In genomic region chr5:125477586-125477975, GRCh38 we compare ENCODE assay signal across 21 cellular contexts.
"Had no signal": no experiment of that assay in that cellular context is flagged by ENCODE, and none has a peak within 500 bp of the region (broad histone marks: within the 10 kb centered on the region; RNA-seq: fewer than 3 reads in every experiment).

No MANE protein-coding gene starts in this region.

- H3K4me3 Mint-ChIP-seq: activated CD4-positive, alpha-beta memory T cell treated with anti-CD3 and anti-CD28 coated beads, Interleukin-2, amount 10 ng/mL, durations not matched to agents 7 days and 5 days; activated CD4-positive, alpha-beta T cell treated with anti-CD3 and anti-CD28 coated beads, Interleukin-2, amount 10 ng/mL, durations not matched to agents 7 days and 5 days; activated naive CD4-positive, alpha-beta T cell treated with anti-CD3 and anti-CD28 coated beads for 36 hours; activated naive CD8-positive, alpha-beta T cell treated with anti-CD3 and anti-CD28 coated beads, Interleukin-2, amount 10 ng/mL, durations not matched to agents 7 days and 5 days; activated T-cell treated with anti-CD3 and anti-CD28 coated beads, Interleukin-2, amount 50 U/mL, for 4 hours; activated T-helper 17 cell treated with anti-CD3 and anti-CD28 coated beads, Interleukin-2, amount 50 U/mL, for 72 hours; central memory CD8-positive, alpha-beta T cell; WTC11 had no signal

- H3K36me3 Mint-ChIP-seq: activated naive CD4-positive, alpha-beta T cell treated with anti-CD3 and anti-CD28 coated beads, Interleukin-2, amount 50 U/mL, for 72 hours; activated naive CD8-positive, alpha-beta T cell treated with anti-CD3 and anti-CD28 coated beads, Interleukin-2, amount 10 ng/mL, durations not matched to agents 7 days and 5 days; WTC11 had no signal

- H3K27ac Mint-ChIP-seq: activated CD4-positive, alpha-beta memory T cell treated with anti-CD3 and anti-CD28 coated beads, Interleukin-2, amount 10 ng/mL, durations not matched to agents 7 days and 5 days; activated CD4-positive, alpha-beta T cell treated with anti-CD3 and anti-CD28 coated beads, Interleukin-2, amount 10 ng/mL, durations not matched to agents 7 days and 5 days; activated naive CD4-positive, alpha-beta T cell treated with anti-CD3 and anti-CD28 coated beads for 36 hours; activated naive CD4-positive, alpha-beta T cell treated with anti-CD3 and anti-CD28 coated beads, Interleukin-2, amount 50 U/mL, for 72 hours; activated naive CD8-positive, alpha-beta T cell treated with anti-CD3 and anti-CD28 coated beads, Interleukin-2, amount 10 ng/mL, durations not matched to agents 7 days and 5 days; activated T-helper 17 cell treated with anti-CD3 and anti-CD28 coated beads, Interleukin-2, amount 50 U/mL, for 72 hours; WTC11 had no signal

- H3K36me3 ChIP-seq: ascending aorta, brain microvascular endothelial cell had no signal

- H3K9me3 ChIP-seq: ascending aorta had no signal

- H3K27me3 Mint-ChIP-seq: activated CD4-positive, alpha-beta memory T cell treated with anti-CD3 and anti-CD28 coated beads, Interleukin-2, amount 10 ng/mL, durations not matched to agents 7 days and 5 days; activated CD4-positive, alpha-beta T cell treated with anti-CD3 and anti-CD28 coated beads, Interleukin-2, amount 10 ng/mL, durations not matched to agents 7 days and 5 days; activated naive CD8-positive, alpha-beta T cell treated with anti-CD3 and anti-CD28 coated beads, Interleukin-2, amount 10 ng/mL, durations not matched to agents 7 days and 5 days; activated T-helper 17 cell treated with anti-CD3 and anti-CD28 coated beads, Interleukin-2, amount 50 U/mL, for 72 hours; central memory CD8-positive, alpha-beta T cell had no signal

- H3K4me1 Mint-ChIP-seq: activated CD4-positive, alpha-beta memory T cell treated with anti-CD3 and anti-CD28 coated beads, Interleukin-2, amount 10 ng/mL, durations not matched to agents 7 days and 5 days; activated CD4-positive, alpha-beta T cell treated with anti-CD3 and anti-CD28 coated beads, Interleukin-2, amount 10 ng/mL, durations not matched to agents 7 days and 5 days; activated naive CD8-positive, alpha-beta T cell treated with anti-CD3 and anti-CD28 coated beads, Interleukin-2, amount 10 ng/mL, durations not matched to agents 7 days and 5 days; activated T-helper 17 cell treated with anti-CD3 and anti-CD28 coated beads, Interleukin-2, amount 50 U/mL, for 72 hours; central memory CD8-positive, alpha-beta T cell; WTC11 had no signal

- ATAC-seq: activated naive CD4-positive, alpha-beta T cell treated with anti-CD3 and anti-CD28 coated beads, Interleukin-2, amount 50 U/mL, for 72 hours; activated T-cell treated with anti-CD3 and anti-CD28 coated beads, Interleukin-2, amount 50 U/mL, for 4 hours; activated T-helper 17 cell treated with anti-CD3 and anti-CD28 coated beads, Interleukin-2, amount 50 U/mL, for 72 hours; esophagus mucosa; WTC11 had no signal

- H3K4me1 ChIP-seq: ascending aorta had no signal

- H3K27me3 ChIP-seq: ascending aorta, brain microvascular endothelial cell had no signal

- H3K4me3 ChIP-seq: ascending aorta had no signal

- H3K27ac ChIP-seq: ascending aorta, brain microvascular endothelial cell had no signal

- DNase-seq: activated CD4-positive, alpha-beta memory T cell treated with anti-CD3 and anti-CD28 coated beads, Interleukin-2, amount 10 ng/mL, durations not matched to agents 7 days and 5 days; activated CD4-positive, alpha-beta T cell treated with anti-CD3 and anti-CD28 coated beads for 1 hour; activated CD4-positive, alpha-beta T cell treated with anti-CD3 and anti-CD28 coated beads for 4 hours; activated CD4-positive, alpha-beta T cell treated with anti-CD3 and anti-CD28 coated beads, Interleukin-2, amount 10 ng/mL, durations not matched to agents 7 days and 5 days; activated CD4-positive, alpha-beta T cell treated with anti-CD3 and anti-CD28 coated beads, Interleukin-2, amount 50 U/mL, for 4 hours; activated effector memory CD4-positive, alpha-beta T cell treated with anti-CD3 and anti-CD28 coated beads, Interleukin-2, amount 50 U/mL, for 16 hours; activated naive CD4-positive, alpha-beta T cell treated with anti-CD3 and anti-CD28 coated beads for 36 hours; activated naive CD8-positive, alpha-beta T cell treated with anti-CD3 and anti-CD28 coated beads, Interleukin-2, amount 10 ng/mL, durations not matched to agents 7 days and 5 days; activated T-cell treated with anti-CD3 and anti-CD28 coated beads, Interleukin-2, amount 50 U/mL, for 4 hours; brain microvascular endothelial cell; cortex of kidney; effector CD8-positive, alpha-beta T cell; head of caudate nucleus; hippocampal formation; T-helper 2 cell had no signal

- H3K9me3 Mint-ChIP-seq: activated CD4-positive, alpha-beta T cell treated with anti-CD3 and anti-CD28 coated beads, Interleukin-2, amount 10 ng/mL, durations not matched to agents 7 days and 5 days; activated naive CD8-positive, alpha-beta T cell treated with anti-CD3 and anti-CD28 coated beads, Interleukin-2, amount 10 ng/mL, durations not matched to agents 7 days and 5 days; activated T-cell treated with anti-CD3 and anti-CD28 coated beads, Interleukin-2, amount 50 U/mL, for 4 hours; WTC11 had no signal
